ENCODE assay signal across 15 cellular contexts in genomic region chr12:132046561-132046960, GRCh38.
A peak's percentile ranks its signal among the peaks of the same experiment; 100 is the strongest.
DNase-seq lines count a peak whose midpoint lies in the region; ATAC-seq, FAIRE-seq and TF ChIP-seq lines count a peak whose summit lies in the region.
"Had no signal": no experiment of that assay in that cellular context is flagged by ENCODE, and none has a peak within 500 bp of the region (broad histone marks: within the 10 kb centered on the region; RNA-seq: fewer than 3 reads in every experiment).

No MANE protein-coding gene starts in this region.

- FAIRE-seq in urothelium cell line (lab: Jason Lieb, UNC) (no peak), GM12892 (lab: Jason Lieb, UNC) (no peak)
- FAIRE-seq: TTC549 had no signal

- H3K4me2 ChIP-seq in osteoblast (ENCODE audit: insufficient read depth, low read length), result no peak overlapping the region

- peaks cover 26% of the 10 kb centered on the region for H4K20me1 ChIP-seq in osteoblast (ENCODE audit: insufficient read depth, low read length)

- H3K4me1 ChIP-seq in osteoblast (ENCODE audit: insufficient read depth, low read length), result peaks cover 5% of the 10 kb centered on the region

- H3K9me3 ChIP-seq in osteoblast (ENCODE audit: low read depth, low read length), result no peaks in the 10 kb centered on the region
- H3K9me3 ChIP-seq: stomach had no signal

- H3K79me2 ChIP-seq in osteoblast (ENCODE audit: insufficient read depth, low read length), result peaks cover 26% of the 10 kb centered on the region

- no peaks in the 10 kb centered on the region for H3K27me3 ChIP-seq in osteoblast (ENCODE audit: insufficient read depth, low read length)
- H3K27me3 ChIP-seq: stomach had no signal

- H3K4me3 ChIP-seq in fibroblast of pulmonary artery (replicated peaks; ENCODE audit: low read depth, low read length) (no peak overlapping the region), osteoblast (ENCODE audit: insufficient read depth, low read length) (no peak overlapping the region)
- H3K4me3 ChIP-seq: stomach had no signal

- DNase-seq in ELR (ENCODE audit: low read depth) (peak; percentile 93), T1000 (lab: John Stamatoyannopoulos, UW) (peak; percentile 18), fibroblast of pulmonary artery (ENCODE audit: low read depth) (peak; percentile 80), osteoblast (ENCODE audit: insufficient read length, low spot score, missing footprints) (peak; percentile 95), urothelium cell line (ENCODE audit: low spot score) (no peak), GM12892 (ENCODE audit: insufficient read length) (no peak), NCI-H69 (lab: John Stamatoyannopoulos, UW) (no peak)
- DNase-seq: CD4-positive, alpha-beta memory T cell; effector memory CD8-positive, alpha-beta T cell; NCI-H446 treated with DMSO at 0.1 percent for 48 hours; stomach had no signal

- H3K36me3 ChIP-seq in osteoblast (ENCODE audit: insufficient read depth, low read length), result peaks cover 62% of the 10 kb centered on the region

- ATAC-seq in GM18861 (IDR thresholded peaks at IDR 0.05; ENCODE audit: unreplicated experiment), result no peak
- ATAC-seq: effector memory CD8-positive, alpha-beta T cell had no signal

- TF ChIP-seq CTCF in fibroblast of pulmonary artery (IDR thresholded peaks at IDR 0.05; ENCODE audit: low read length, missing control alignments) (no peak), osteoblast (IDR thresholded peaks at IDR 0.05; ENCODE audit: extremely low read depth, low read depth, low read length) (no peak)

- no peak overlapping the region for H2AFZ ChIP-seq in osteoblast (ENCODE audit: low read length)

- no peak overlapping the region for H3K27ac ChIP-seq in osteoblast (ENCODE audit: low read depth, low read length)
- H3K27ac ChIP-seq: HL-60, RWPE1, stomach had no signal

- TF ChIP-seq POLR2A in GM12892 (IDR thresholded peaks at IDR 0.05; ENCODE audit: low read depth, low read length), result no peak

Comparison
In these comparisons a context has a peak if more than half of its experiments do, and no peak if none do; other contexts are left out.
1. DNase-seq: peak in ELR (single experiment), T1000 (single experiment), fibroblast of pulmonary artery (single experiment) and osteoblast (single experiment); none in urothelium cell line (single experiment), GM12892 (single experiment) and NCI-H69 (single experiment).